In genomic region chr18:35030234-35030989, GRCh38 we compare ENCODE assay signal across 8 cellular contexts. TPM values are rescaled to one million over a fixed set of nuclear protein-coding genes. Genes with fewer than 3 reads are reported as not detected.
DNase-seq lines count a peak whose midpoint lies in the region; ATAC-seq and TF ChIP-seq lines count a peak whose summit lies in the region.

No MANE protein-coding gene starts in this region.

- H4K20me1 ChIP-seq in fibroblast of lung (ENCODE audit: control insufficient read depth, extremely low read depth, insufficient read depth, low read length) (no peaks in the 10 kb centered on the region), smooth muscle cell (ENCODE audit: low read depth) (no peaks in the 10 kb centered on the region)

- BruUV-seq in Calu3 (replicated peaks; lab: Mats Ljungman, UMichigan), result no TSS peak

- peaks cover 17% of the 10 kb centered on the region for H3K4me1 Mint-ChIP-seq in Calu3 (ENCODE audit: low read depth, unreplicated experiment)

- no peaks in the 10 kb centered on the region for H3K36me3 ChIP-seq in fibroblast of lung (ENCODE audit: control insufficient read depth, insufficient read depth, low read length)
- no peaks in the 10 kb centered on the region for H3K36me3 ChIP-seq in tibial artery
- H3K36me3 ChIP-seq in smooth muscle cell (ENCODE audit: low read depth), result no peaks in the 10 kb centered on the region

- H3K36me3 Mint-ChIP-seq in Calu3 (ENCODE audit: insufficient read depth, unreplicated experiment), result no peaks in the 10 kb centered on the region

- ATAC-seq in GM21360 (IDR thresholded peaks at IDR 0.05; ENCODE audit: unreplicated experiment), result peak; percentile 38
- ATAC-seq in HG03097 (IDR thresholded peaks at IDR 0.05; ENCODE audit: low FRiP score, unreplicated experiment), result no peak

- H3F3A ChIP-seq in smooth muscle cell (ENCODE audit: low read depth), result no peaks in the 10 kb centered on the region

- H3K79me2 ChIP-seq in fibroblast of lung (ENCODE audit: control insufficient read depth, insufficient read depth, low read length) (no peaks in the 10 kb centered on the region), smooth muscle cell (ENCODE audit: low read depth) (no peaks in the 10 kb centered on the region)

- H2AFZ ChIP-seq in fibroblast of lung (ENCODE audit: low read length) (peak overlapping the region; percentile 76), smooth muscle cell (ENCODE audit: low read depth) (no peak overlapping the region)

- H3K27ac Mint-ChIP-seq in Calu3 (ENCODE audit: unreplicated experiment), result peak overlapping the region; percentile 32

- H3K9me3 Mint-ChIP-seq in Calu3 (ENCODE audit: low read depth, unreplicated experiment), result no peaks in the 10 kb centered on the region

- H3K4me1 ChIP-seq in fibroblast of lung (ENCODE audit: control insufficient read depth, extremely low read depth, insufficient read depth, low read length) (peaks cover 8% of the 10 kb centered on the region), tibial artery (peaks cover 0 to 38% (median 5%) of the 10 kb centered on the region in 4 donors), smooth muscle cell (ENCODE audit: low read depth) (no peaks in the 10 kb centered on the region)

- H3K9ac ChIP-seq in fibroblast of lung (ENCODE audit: insufficient read depth, low read length) (no peak overlapping the region), smooth muscle cell (ENCODE audit: low read depth) (no peak overlapping the region)

- peak overlapping the region; percentile 20 for H3K4me3 Mint-ChIP-seq in Calu3 (ENCODE audit: low read depth, unreplicated experiment)

- peak overlapping the region; percentile 55 for H3K4me2 ChIP-seq in fibroblast of lung (ENCODE audit: extremely low read depth, insufficient read depth, low read length)
- no peak overlapping the region for H3K4me2 ChIP-seq in smooth muscle cell

- H3K27me3 ChIP-seq in fibroblast of lung (ENCODE audit: control insufficient read depth, insufficient read depth, low read length) (no peaks in the 10 kb centered on the region), tibial artery (no peaks in the 10 kb centered on the region), smooth muscle cell (ENCODE audit: low read depth) (no peaks in the 10 kb centered on the region)

- H3K4me3 ChIP-seq in fibroblast of lung (replicated peaks in 1 of 4; ENCODE audit: control extremely low read depth in 1 of 4, insufficient read depth in 1 of 4, low read depth in 3 of 4, low read length in 4 of 4) (no peak overlapping the region), tibial artery (peak overlapping the region; percentile 14 to 37), smooth muscle cell (no peak overlapping the region)

- WGBS in smooth muscle cell (ENCODE audit: low lambda C conversion rate), result 67% methylated on average over 3 of the region's 3 CpGs

- CTCF ChIA-PET in Calu3 (lab: Charles Lee), result interaction anchor here (0.8 to 1.1 kb wide), 2 partner anchors 14 to 113 kb away, joined by 3 read pairs; no protein-coding TSS in a partner anchor

- H3K27ac ChIP-seq in fibroblast of lung (ENCODE audit: insufficient read depth, low read length) (peak overlapping the region; percentile 74), tibial artery (peak overlapping the region in 1 of 2 donors; percentile 8), smooth muscle cell (ENCODE audit: low read depth) (no peak overlapping the region)

- TF ChIP-seq CTCF in Calu3 (IDR thresholded peaks at IDR 0.05; ENCODE audit: unreplicated experiment) (no peak), fibroblast of lung (conservative IDR thresholded peaks at IDR 0.05 in 1 of 2, IDR thresholded peaks at IDR 0.05 in 1 of 2; ENCODE audit: low read depth in 1 of 2, low read length in 2 of 2) (no peak), tibial artery (IDR thresholded peaks at IDR 0.05) (no peak), smooth muscle cell (IDR thresholded peaks at IDR 0.05; ENCODE audit: borderline replicate concordance, insufficient read depth, poor library complexity, severe bottlenecking) (no peak)

- H3K27me3 Mint-ChIP-seq in Calu3 (ENCODE audit: unreplicated experiment), result no peaks in the 10 kb centered on the region

- intact Hi-C loops in Calu3 (cut with micrococcal nuclease; ENCODE audit: unreplicated experiment), result no loop called here
- intact Hi-C loops in tibial artery (cut with DNase I; ENCODE audit: low total_unique reads), result no loop called here

- no peak for DNase-seq in Calu3
- DNase-seq in M059J (ENCODE audit: low read depth), result peak; percentile 19
- no peak for DNase-seq in fibroblast of lung (ENCODE audit: low read depth in 2 of 2)
- DNase-seq in tibial artery, result no peak
- DNase-seq in NCI-H1930 (lab: John Stamatoyannopoulos, UW), result no peak
- DNase-seq in smooth muscle cell (lab: John Stamatoyannopoulos, UW; ENCODE audit: unreplicated experiment), result no peak

- H3K9me3 ChIP-seq in fibroblast of lung (ENCODE audit: control insufficient read depth, insufficient read depth, low read depth, low read length), result no peaks in the 10 kb centered on the region
- H3K9me3 ChIP-seq in tibial artery, result no peaks in the 10 kb centered on the region
- no peaks in the 10 kb centered on the region for H3K9me3 ChIP-seq in smooth muscle cell (replicated peaks; ENCODE audit: low read depth)

RNA-seq across cellular contexts. Expression of gene MAPRE2, which starts 10.8 kb away (rescaled TPM):
- total RNA-seq in Calu3 (2022), result 31.4 and 32.9 TPM in 2 replicates
- total RNA-seq in M059J (2014; rRNA removed; shearing (Covaris generic)), result 42.9 and 57.5 TPM in 2 replicates
- total RNA-seq in fibroblast of lung, result 8.2 and 18.5 TPM in 2 replicates
- polyA plus RNA-seq in fibroblast of lung, result 88.1 and 95.6 TPM in 2 replicates
- polyA plus RNA-seq in fibroblast of lung (2012), result 36.1 and 39.0 TPM in 2 replicates
- polyA minus RNA-seq in fibroblast of lung (ENCODE audit: low replicate concordance), result 36.0 and 39.2 TPM in 2 replicates
- 21.8 and 24.9 TPM in 2 replicates for total RNA-seq in smooth muscle cell
- 10.5 and 11.2 TPM in 2 replicates for polyA plus RNA-seq in smooth muscle cell

Comparison
In these comparisons a context has a peak if more than half of its experiments do, and no peak if none do; other contexts are left out.
1. H3K4me3 ChIP-seq: peak in tibial artery (2 of 2); none in fibroblast of lung (0 of 4) and smooth muscle cell (single experiment).